In genomic region chr3:173371848-173372487, GRCh38 we compare ENCODE assay signal across 10 cellular contexts. TPM values are rescaled to one million over a fixed set of nuclear protein-coding genes. Genes with fewer than 3 reads are reported as not detected.
DNase-seq lines count a peak whose midpoint lies in the region; ATAC-seq and TF ChIP-seq lines count a peak whose summit lies in the region.
"Had no signal": no experiment of that assay in that cellular context is flagged by ENCODE, and none has a peak within 500 bp of the region (broad histone marks: within the 10 kb centered on the region; RNA-seq: fewer than 3 reads in every experiment).

No MANE protein-coding gene starts in this region.

- POLR2A ChIA-PET in CD8-positive, alpha-beta T cell (lab: Charles Lee): no interaction called here

- H3K27me3 ChIP-seq in MG63 (no peaks in the 10 kb centered on the region), adipocyte (replicated peaks; ENCODE audit: control insufficient read depth, insufficient read depth, low read length) (no peaks in the 10 kb centered on the region)
- H3K27me3 ChIP-seq in CD8-positive, alpha-beta T cell (ENCODE audit: insufficient read depth, low read length): no peaks in the 10 kb centered on the region

- no peaks in the 10 kb centered on the region for H3K27me3 Mint-ChIP-seq in type B pancreatic cell
- H3K27me3 Mint-ChIP-seq in CD8-positive, alpha-beta T cell (ENCODE audit: low read depth): no peaks in the 10 kb centered on the region
- H3K27me3 Mint-ChIP-seq: naive B cell had no signal

- CTCF ChIA-PET in CD8-positive, alpha-beta T cell (lab: Charles Lee): no interaction called here

- DNase-seq in G401 (ENCODE audit: low spot score): peak; percentile 70
- DNase-seq in MG63: peak; percentile 30
- DNase-seq in adipocyte (ENCODE audit: low read depth): peak; percentile 80
- DNase-seq in iPS-NIHi7 (ENCODE audit: extremely low spot score): peak; percentile 51
- no peak for DNase-seq in type B pancreatic cell (ENCODE audit: extremely low spot score, unreplicated experiment)
- no peak for DNase-seq in activated CD4-positive, alpha-beta T cell treated with anti-CD3 and anti-CD28 coated beads, Interleukin-2, amount 50 U/mL, for 48 hours
- no peak for DNase-seq in CD8-positive, alpha-beta T cell
- DNase-seq: naive B cell had no signal

- no peak overlapping the region for H3K27ac ChIP-seq in CD8-positive, alpha-beta T cell (ENCODE audit: low read depth, low read length)

- ATAC-seq in CD8-positive, alpha-beta T cell: no peak
- no peak for ATAC-seq in HG02798 (IDR thresholded peaks at IDR 0.05; ENCODE audit: poor library complexity, unreplicated experiment)

- H3K4me3 ChIP-seq in MG63 (no peak overlapping the region), adipocyte (ENCODE audit: low read length) (no peak overlapping the region)
- no peak overlapping the region for H3K4me3 ChIP-seq in CD8-positive, alpha-beta T cell (ENCODE audit: low read depth, low read length)

- intact Hi-C loops in CD8-positive, alpha-beta T cell (cut with DNase I, micrococcal nuclease): no loop called here

- H3K4me1 Mint-ChIP-seq in type B pancreatic cell (ENCODE audit: unreplicated experiment): no peaks in the 10 kb centered on the region
- no peaks in the 10 kb centered on the region for H3K4me1 Mint-ChIP-seq in CD8-positive, alpha-beta T cell (ENCODE audit: low read depth)
- H3K4me1 Mint-ChIP-seq: naive B cell had no signal

- H3K4me3 Mint-ChIP-seq in type B pancreatic cell: no peak overlapping the region
- no peak overlapping the region for H3K4me3 Mint-ChIP-seq in CD8-positive, alpha-beta T cell
- H3K4me3 Mint-ChIP-seq: naive B cell had no signal

- no peaks in the 10 kb centered on the region for H3K36me3 Mint-ChIP-seq in type B pancreatic cell
- no peaks in the 10 kb centered on the region for H3K36me3 Mint-ChIP-seq in CD8-positive, alpha-beta T cell
- H3K36me3 Mint-ChIP-seq: naive B cell had no signal

- in situ Hi-C loops in G401 (cut with HindIII; ENCODE audit: low sequenced_read_pairs): no loop called here

- no peak overlapping the region for H3K27ac Mint-ChIP-seq in type B pancreatic cell
- no peak overlapping the region for H3K27ac Mint-ChIP-seq in CD8-positive, alpha-beta T cell

- peak; percentile 78 for TF ChIP-seq CTCF in type B pancreatic cell (conservative IDR thresholded peaks at IDR 0.05)
- no peak for TF ChIP-seq CTCF in CD8-positive, alpha-beta T cell (IDR thresholded peaks at IDR 0.05)

- no peaks in the 10 kb centered on the region for H3K9me3 ChIP-seq in MG63
- H3K9me3 ChIP-seq in adipocyte (ENCODE audit: control insufficient read depth, low read length): no peaks in the 10 kb centered on the region
- no peaks in the 10 kb centered on the region for H3K9me3 ChIP-seq in CD8-positive, alpha-beta T cell (ENCODE audit: low read length)

- H3K36me3 ChIP-seq in MG63 (no peaks in the 10 kb centered on the region), adipocyte (ENCODE audit: control insufficient read depth, insufficient read depth, low read length, severe bottlenecking) (no peaks in the 10 kb centered on the region)
- no peaks in the 10 kb centered on the region for H3K36me3 ChIP-seq in CD8-positive, alpha-beta T cell (ENCODE audit: insufficient read depth, low read length)

- H3K4me1 ChIP-seq in adipocyte (ENCODE audit: control insufficient read depth, insufficient read depth, low read length): no peaks in the 10 kb centered on the region
- H3K4me1 ChIP-seq in CD8-positive, alpha-beta T cell (ENCODE audit: insufficient read depth, low read length): no peaks in the 10 kb centered on the region

- H3K9me3 Mint-ChIP-seq in type B pancreatic cell: no peaks in the 10 kb centered on the region
- H3K9me3 Mint-ChIP-seq in CD8-positive, alpha-beta T cell: peaks cover 3% of the 10 kb centered on the region

- H3K9ac ChIP-seq in adipocyte (ENCODE audit: low read length): no peak overlapping the region

RNA-seq across cellular contexts. Expression of gene NLGN1, which starts 25.6 kb away (rescaled TPM):
- 8.4 and 11.2 TPM in 2 replicates for total RNA-seq in G401 (2014; rRNA removed; shearing (Covaris generic))
- total RNA-seq in MG63 (2014; rRNA removed; shearing (Covaris generic); ENCODE audit: low replicate concordance): 4.0 and 10.0 TPM in 2 replicates
- 3.2 and 12.6 TPM in 2 replicates for total RNA-seq in type B pancreatic cell (ENCODE audit: low replicate concordance)
- not detected for total RNA-seq in CD8-positive, alpha-beta T cell
- total RNA-seq: T-helper 2 cell treated with Interferon-gamma antibody and Interleukin-4, amounts not matched to agents 100 ng/mL and 5 ng/mL, for 36 hours had no signal

Comparison
In these comparisons a context has a peak if more than half of its experiments do, and no peak if none do; other contexts are left out.
1. DNase-seq: peak in G401 (single experiment), MG63 (single experiment), adipocyte (single experiment) and iPS-NIHi7 (single experiment); none in type B pancreatic cell (single experiment), activated CD4-positive, alpha-beta T cell treated with anti-CD3 and anti-CD28 coated beads, Interleukin-2, amount 50 U/mL, for 48 hours (0 of 2) and CD8-positive, alpha-beta T cell (0 of 7).